ENCODE assay signal across 8 cellular contexts in the genomic region with DNA sequence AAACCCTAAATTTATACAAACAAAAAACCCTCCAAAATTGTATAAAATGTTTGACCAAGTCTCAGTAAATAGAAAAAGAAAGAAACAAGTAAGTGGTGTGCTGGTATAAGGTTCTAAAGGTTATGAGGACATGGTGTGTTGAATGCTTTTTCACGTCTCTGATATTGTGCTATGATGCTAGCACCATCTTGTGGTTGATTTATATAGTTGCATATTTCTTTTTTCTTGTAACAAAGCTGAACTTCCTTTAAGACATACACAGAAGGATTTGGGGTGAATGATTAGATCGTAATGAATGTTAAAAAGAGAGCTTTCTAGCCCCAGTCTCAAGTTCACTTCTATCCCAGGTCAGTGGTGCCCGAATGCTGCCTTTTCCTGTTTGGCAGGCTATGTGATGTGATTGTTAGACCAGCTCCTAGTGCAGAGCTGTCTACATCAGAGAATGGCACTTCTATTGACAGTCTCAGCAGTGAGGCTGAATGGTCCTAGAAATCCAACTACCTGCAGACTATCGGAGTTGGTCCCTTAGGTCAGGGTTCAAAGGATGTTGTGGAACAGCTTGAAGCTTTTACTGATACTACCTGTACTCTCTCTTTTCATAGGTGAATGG. TPM values are rescaled to one million over a fixed set of nuclear protein-coding genes. Genes with fewer than 3 reads are reported as not detected.
DNase-seq lines count a peak whose midpoint lies in the region; ATAC-seq and TF ChIP-seq lines count a peak whose summit lies in the region.

No MANE protein-coding gene starts in this region.

- 6 to 24% methylated on average over 4 of the region's 4 CpGs for WGBS in sigmoid colon, 2 donors

- H3K4me3 ChIP-seq in cardiac muscle cell (no peak overlapping the region), HEK293 (ENCODE audit: low read depth, low read length) (no peak overlapping the region), sigmoid colon (no peak overlapping the region)

- POLR2A ChIA-PET in HEK293 (lab: Yijun Ruan, JAX): interaction anchor here (1.4 kb wide), 1 partner anchor 25 kb away, joined by 3 read pairs; the partner anchor contains the start of genes VTI1A and ZDHHC6
- POLR2A ChIA-PET in activated CD8-positive, alpha-beta T cell treated with anti-CD3 and anti-CD28 coated beads, Interleukin-2, amount 10 ng/mL, durations not matched to agents 7 days and 5 days (lab: Charles Lee): interaction anchor here (2.0 kb wide), 1 partner anchor 25 kb away, joined by 7 read pairs; the partner anchor contains the start of genes VTI1A and ZDHHC6

- TF ChIP-seq EP300 in sigmoid colon (IDR thresholded peaks at IDR 0.05): no peak

- H3K36me3 ChIP-seq in cardiac muscle cell (no peaks in the 10 kb centered on the region), HEK293 (ENCODE audit: control insufficient read depth in 2 of 2, insufficient read depth in 1 of 2, low read length in 2 of 2) (peaks cover 0 to 4% of the 10 kb centered on the region in 2 experiments; a peak in 1 of 3 replicates), sigmoid colon (peaks cover 0 to 8% (median 0%) of the 10 kb centered on the region in 4 donors)

- TF ChIP-seq CTCF in cardiac muscle cell (IDR thresholded peaks at IDR 0.05; ENCODE audit: low read depth, low read length) (peak; percentile 64), HEK293 (tag by site-specific recombination; IDR thresholded peaks at IDR 0.05) (peak; percentile 43; the same call in 1 of the 2 replicates), sigmoid colon (IDR thresholded peaks at IDR 0.05) (peak; percentile 22 to 64 (median 51))

- no peak for TF ChIP-seq POLR2A in sigmoid colon (IDR thresholded peaks at IDR 0.05)

- H3K4me1 ChIP-seq in cardiac muscle cell (ENCODE audit: low read depth): no peaks in the 10 kb centered on the region
- H3K4me1 ChIP-seq in HEK293 (ENCODE audit: control insufficient read depth, insufficient read depth, low read length): peaks cover 7% of the 10 kb centered on the region
- H3K4me1 ChIP-seq in sigmoid colon: peaks cover 0 to 9% (median 0%) of the 10 kb centered on the region in 4 donors

- H3K4me3 Mint-ChIP-seq in activated CD8-positive, alpha-beta T cell treated with anti-CD3 and anti-CD28 coated beads, Interleukin-2, amount 10 ng/mL, durations not matched to agents 7 days and 5 days: no peak overlapping the region

- DNase-seq in cardiac muscle cell (ENCODE audit: low read depth in 1 of 2, low spot score in 1 of 2) (peak; percentile 42 to 73), Right ventricle myocardium inferior (ENCODE audit: missing footprints) (no peak), NCI-H1694 (lab: John Stamatoyannopoulos, UW) (peak; percentile 17), left cardiac atrium (no peak), sigmoid colon (no peak)
- DNase-seq in activated CD8-positive, alpha-beta T cell treated with anti-CD3 and anti-CD28 coated beads, Interleukin-2, amount 10 ng/mL, durations not matched to agents 7 days and 5 days: no peak

- H3K9me3 ChIP-seq in cardiac muscle cell (ENCODE audit: low read depth): no peaks in the 10 kb centered on the region
- no peaks in the 10 kb centered on the region for H3K9me3 ChIP-seq in HEK293 (ENCODE audit: control insufficient read depth, insufficient read depth, low read depth, low read length)
- H3K9me3 ChIP-seq in sigmoid colon: no peaks in the 10 kb centered on the region

- H3K27ac ChIP-seq in cardiac muscle cell (no peak overlapping the region), HEK293 (ENCODE audit: extremely low read depth, low read depth, low read length) (no peak overlapping the region), sigmoid colon (no peak overlapping the region)

- intact Hi-C loops in Right ventricle myocardium inferior (cut with DNase I) (loop anchor here (5.0 kb wide), 1 partner anchor 915 kb away; no protein-coding TSS in a partner anchor), left cardiac atrium (cut with DNase I) (loop anchor here in 1 of 2 donors (5.0 kb wide), 2 partner anchors 805 to 915 kb away; no protein-coding TSS in a partner anchor), sigmoid colon (cut with DNase I) (no loop called here)

- ATAC-seq in Right ventricle myocardium inferior (no peak), left cardiac atrium (peak; percentile 53 to 59), HG03460 (IDR thresholded peaks at IDR 0.05; ENCODE audit: unreplicated experiment) (no peak)
- ATAC-seq in activated CD8-positive, alpha-beta T cell treated with anti-CD3 and anti-CD28 coated beads, Interleukin-2, amount 10 ng/mL, durations not matched to agents 7 days and 5 days: peak; percentile 58

- no peaks in the 10 kb centered on the region for H3K27me3 Mint-ChIP-seq in activated CD8-positive, alpha-beta T cell treated with anti-CD3 and anti-CD28 coated beads, Interleukin-2, amount 10 ng/mL, durations not matched to agents 7 days and 5 days (ENCODE audit: low read depth)

- peaks cover 4% of the 10 kb centered on the region for H3K4me1 Mint-ChIP-seq in activated CD8-positive, alpha-beta T cell treated with anti-CD3 and anti-CD28 coated beads, Interleukin-2, amount 10 ng/mL, durations not matched to agents 7 days and 5 days (ENCODE audit: low read depth)

- no peak overlapping the region for H3K27ac Mint-ChIP-seq in activated CD8-positive, alpha-beta T cell treated with anti-CD3 and anti-CD28 coated beads, Interleukin-2, amount 10 ng/mL, durations not matched to agents 7 days and 5 days

- H3K36me3 Mint-ChIP-seq in activated CD8-positive, alpha-beta T cell treated with anti-CD3 and anti-CD28 coated beads, Interleukin-2, amount 10 ng/mL, durations not matched to agents 7 days and 5 days (ENCODE audit: low read depth): no peaks in the 10 kb centered on the region

- CTCF ChIA-PET in HEK293 (lab: Yijun Ruan, JAX): interaction anchor here (0.5 to 2.1 kb wide), 52 partner anchors 7 to 1396 kb away, joined by 3 to 18 read pairs (median 3); no protein-coding TSS in a partner anchor
- CTCF ChIA-PET in activated CD8-positive, alpha-beta T cell treated with anti-CD3 and anti-CD28 coated beads, Interleukin-2, amount 10 ng/mL, durations not matched to agents 7 days and 5 days (lab: Charles Lee): interaction anchor here (0.6 to 2.7 kb wide), 50 partner anchors 9 to 1636 kb away, joined by 3 to 15 read pairs (median 4); partner anchors contain the start of genes GPAM, VTI1A and ZDHHC6

- H3K27me3 ChIP-seq in cardiac muscle cell (no peaks in the 10 kb centered on the region), sigmoid colon (no peaks in the 10 kb centered on the region)

- H3K9me3 Mint-ChIP-seq in activated CD8-positive, alpha-beta T cell treated with anti-CD3 and anti-CD28 coated beads, Interleukin-2, amount 10 ng/mL, durations not matched to agents 7 days and 5 days (ENCODE audit: insufficient read depth): no peaks in the 10 kb centered on the region

TF ChIP-seq in HEK293, 187 proteins besides CTCF, POLR2A, EP300 and RAD21:
- TF ChIP-seq ZNF654 (tag by site-specific recombination; IDR thresholded peaks at IDR 0.05; ENCODE audit: low read depth) (peak; percentile 90), GLIS2 (tag by site-specific recombination; IDR thresholded peaks at IDR 0.05) (no peak), ZNF362 (tag by site-specific recombination; IDR thresholded peaks at IDR 0.05) (peak; percentile 76; the same call in 1 of the 2 replicates), ZNF24 (tag by site-specific recombination; IDR thresholded peaks at IDR 0.05) (no peak)

RNA-seq across cellular contexts. Expression of gene VTI1A, which starts 25.0 kb away (rescaled TPM):
- total RNA-seq in cardiac muscle cell (28.1 and 33.1 TPM in 2 replicates), Right ventricle myocardium inferior (21.2 TPM), left cardiac atrium (10 to 100 TPM; 20.6 to 22.0 TPM), sigmoid colon (10 to 100 TPM; 36.8 to 80.3 (median 41.7) TPM)
- polyA plus RNA-seq in cardiac muscle cell (18.5 and 19.3 TPM in 2 replicates), sigmoid colon (10 to 100 TPM; 10.8 to 20.8 (median 20.1) TPM)
- 10 to 100 TPM; 40.2 to 43.7 TPM for total RNA-seq in activated CD8-positive, alpha-beta T cell treated with anti-CD3 and anti-CD28 coated beads, Interleukin-2, amount 10 ng/mL, durations not matched to agents 7 days and 5 days

RNA-seq across cellular contexts. Expression of gene ZDHHC6, which starts 25.3 kb away (rescaled TPM):
- total RNA-seq in cardiac muscle cell (12.1 and 21.0 TPM in 2 replicates), Right ventricle myocardium inferior (19.5 TPM), left cardiac atrium (10 to 100 TPM; 20.3 to 20.6 TPM), sigmoid colon (10 to 100 TPM; 16.7 to 32.1 (median 23.3) TPM)
- polyA plus RNA-seq in cardiac muscle cell (26.1 and 37.4 TPM in 2 replicates), sigmoid colon (10 to 100 TPM; 18.0 to 35.0 (median 22.9) TPM)
- total RNA-seq in activated CD8-positive, alpha-beta T cell treated with anti-CD3 and anti-CD28 coated beads, Interleukin-2, amount 10 ng/mL, durations not matched to agents 7 days and 5 days: 10 to 100 TPM; 49.0 to 51.5 TPM

Comparison
In these comparisons a context has a peak if more than half of its experiments do, and no peak if none do; other contexts are left out.
1. DNase-seq: peak in cardiac muscle cell (2 of 2) and NCI-H1694 (single experiment); none in Right ventricle myocardium inferior (single experiment), activated CD8-positive, alpha-beta T cell treated with anti-CD3 and anti-CD28 coated beads, Interleukin-2, amount 10 ng/mL, durations not matched to agents 7 days and 5 days (single experiment), left cardiac atrium (single experiment) and sigmoid colon (single experiment).
2. ATAC-seq: peak in activated CD8-positive, alpha-beta T cell treated with anti-CD3 and anti-CD28 coated beads, Interleukin-2, amount 10 ng/mL, durations not matched to agents 7 days and 5 days (single experiment) and left cardiac atrium (2 of 2); none in Right ventricle myocardium inferior (single experiment) and HG03460 (single experiment).
3. Peak in every context shown above with its lines, with median percentiles within 50 percentile points of each other: CTCF ChIP-seq.